Comparison of ENCODE assay signal across 14 cellular contexts in genomic region chr10:24223953-24224352, GRCh38.
"Had no signal": no experiment of that assay in that cellular context is flagged by ENCODE, and none has a peak within 500 bp of the region (broad histone marks: within the 10 kb centered on the region; RNA-seq: fewer than 3 reads in every experiment).

No MANE protein-coding gene starts in this region.

- H3K4me1 Mint-ChIP-seq: activated CD4-positive, alpha-beta T cell treated with anti-CD3 and anti-CD28 coated beads, Interleukin-2, amount 10 ng/mL, durations not matched to agents 24 days and 14 days; naive thymus-derived CD4-positive, alpha-beta T cell had no signal

- H3K36me3 Mint-ChIP-seq: naive thymus-derived CD4-positive, alpha-beta T cell had no signal

- H3K27ac Mint-ChIP-seq: activated CD4-positive, alpha-beta T cell treated with anti-CD3 and anti-CD28 coated beads, Interleukin-2, amount 10 ng/mL, durations not matched to agents 24 days and 14 days; activated T-helper 1 cell treated with anti-CD3 and anti-CD28 coated beads, Interleukin-12 subunit alpha, Interleukin-12 subunit beta, Interleukin-2, Interleukin-4 antibody, amounts not matched to agents 30 ng/mL and 10 ng/mL and 1 ng/mL, durations not matched to agents 14 hours and 24 hours and 36 hours; naive thymus-derived CD4-positive, alpha-beta T cell; stimulated activated naive CD8-positive, alpha-beta T cell treated with anti-CD3 and anti-CD28 coated beads, Interleukin-15, Interleukin-2, amounts not matched to agents 100 ng/mL and 50 ng/mL, for 24 hours; T-helper 1 cell treated with Interleukin-12 subunit alpha and Interleukin-12 subunit beta and Interleukin-4 antibody, amounts not matched to agents 30 μg/mL and 1 μg/mL, for 36 hours had no signal

- H3K9me3 Mint-ChIP-seq: activated CD4-positive, alpha-beta T cell treated with anti-CD3 and anti-CD28 coated beads, Interleukin-2, amount 10 ng/mL, durations not matched to agents 24 days and 14 days; activated T-helper 1 cell treated with anti-CD3 and anti-CD28 coated beads, Interleukin-12 subunit alpha, Interleukin-12 subunit beta, Interleukin-2, Interleukin-4 antibody, amounts not matched to agents 30 ng/mL and 10 ng/mL and 1 ng/mL, durations not matched to agents 14 hours and 24 hours and 36 hours; stimulated activated naive CD8-positive, alpha-beta T cell treated with anti-CD3 and anti-CD28 coated beads, Interleukin-15, Interleukin-2, amounts not matched to agents 100 ng/mL and 50 ng/mL, for 24 hours; T-helper 1 cell treated with Interleukin-12 subunit alpha and Interleukin-12 subunit beta and Interleukin-4 antibody, amounts not matched to agents 30 μg/mL and 1 μg/mL, for 36 hours had no signal

- ATAC-seq: naive thymus-derived CD4-positive, alpha-beta T cell; SK-N-SH treated with all-trans-retinoic acid at 6 μM for 48 hours had no signal

- H3K27me3 Mint-ChIP-seq: activated CD4-positive, alpha-beta T cell treated with anti-CD3 and anti-CD28 coated beads, Interleukin-2, amount 10 ng/mL, durations not matched to agents 24 days and 14 days; stimulated activated naive CD8-positive, alpha-beta T cell treated with anti-CD3 and anti-CD28 coated beads, Interleukin-15, Interleukin-2, amounts not matched to agents 100 ng/mL and 50 ng/mL, for 24 hours had no signal

- DNase-seq: activated CD4-positive, alpha-beta T cell treated with anti-CD3 and anti-CD28 coated beads, Interleukin-2, amount 10 ng/mL, durations not matched to agents 24 days and 14 days; activated naive CD4-positive, alpha-beta T cell; central memory CD4-positive, alpha-beta T cell; cortex of kidney; effector memory CD4-positive, alpha-beta T cell; glutamatergic neuron; naive thymus-derived CD4-positive, alpha-beta T cell; stimulated activated CD4-positive, alpha-beta T cell treated with anti-CD3 and anti-CD28 coated beads, Interleukin-4, amount 100 ng/mL, for 1 hour; stimulated activated CD8-positive, alpha-beta memory T cell treated with anti-CD3 and anti-CD28 coated beads, Interleukin-4, amount 100 ng/mL, for 48 hours had no signal

- H3K4me3 Mint-ChIP-seq: activated CD4-positive, alpha-beta T cell treated with anti-CD3 and anti-CD28 coated beads, Interleukin-2, amount 10 ng/mL, durations not matched to agents 24 days and 14 days; activated T-helper 1 cell treated with anti-CD3 and anti-CD28 coated beads, Interleukin-12 subunit alpha, Interleukin-12 subunit beta, Interleukin-2, Interleukin-4 antibody, amounts not matched to agents 30 ng/mL and 10 ng/mL and 1 ng/mL, durations not matched to agents 14 hours and 24 hours and 36 hours; naive thymus-derived CD4-positive, alpha-beta T cell; stimulated activated naive CD8-positive, alpha-beta T cell treated with anti-CD3 and anti-CD28 coated beads, Interleukin-15, Interleukin-2, amounts not matched to agents 100 ng/mL and 50 ng/mL, for 24 hours; T-helper 1 cell treated with Interleukin-12 subunit alpha and Interleukin-12 subunit beta and Interleukin-4 antibody, amounts not matched to agents 30 μg/mL and 1 μg/mL, for 36 hours; WTC11 had no signal
